In genomic region chr5:172782169-172783039, GRCh38 we compare ENCODE assay signal across 1 cellular context.
TF ChIP-seq lines count a peak whose summit lies in the region.

No MANE protein-coding gene starts in this region.

TF ChIP-seq in SK-N-SH treated with all-trans-retinoic acid at 6 μM for 48 hours, 23 proteins besides CTCF, POLR2A, EP300 and RAD21 (continued from another document):
- TF ChIP-seq TSHZ2 (CRISPR knock-in tag; IDR thresholded peaks at IDR 0.05): no peak
- no peak for TF ChIP-seq GLIS3 (CRISPR knock-in tag; IDR thresholded peaks at IDR 0.05)
TF ChIP-seq in SK-N-SH treated with all-trans-retinoic acid at 6 μM for 48 hours: peak in this region for 0.
